In genomic region chr1:205338011-205338410, GRCh38 we compare ENCODE assay signal across 1 cellular context.
TF ChIP-seq lines count a peak whose summit lies in the region.

No MANE protein-coding gene starts in this region.

TF ChIP-seq in H1, 55 proteins besides CTCF, POLR2A, EP300 and RAD21:
- no peak for TF ChIP-seq CREB1 (IDR thresholded peaks at IDR 0.05)
- no peak for TF ChIP-seq SIX5 (IDR thresholded peaks at IDR 0.05; ENCODE audit: low read depth, low read length)
- TF ChIP-seq HDAC6 (IDR thresholded peaks at IDR 0.05; ENCODE audit: low read depth, low read length), result no peak
- no peak for TF ChIP-seq TEAD4 (IDR thresholded peaks at IDR 0.05; ENCODE audit: low read depth, low read length)
- no peak for TF ChIP-seq FOSL1 (IDR thresholded peaks at IDR 0.05; ENCODE audit: insufficient read depth, low read depth, low read length)
TF ChIP-seq in H1: peak in this region for 0.
